ENCODE assay signal across 13 cellular contexts in genomic region chr17:1905190-1905919, GRCh38.
DNase-seq lines count a peak whose midpoint lies in the region; ATAC-seq and TF ChIP-seq lines count a peak whose summit lies in the region.
"Had no signal": no experiment of that assay in that cellular context is flagged by ENCODE, and none has a peak within 500 bp of the region (broad histone marks: within the 10 kb centered on the region; RNA-seq: fewer than 3 reads in every experiment).

No MANE protein-coding gene starts in this region.

- no peaks in the 10 kb centered on the region for H3K36me3 ChIP-seq in cardiac muscle cell
- H3K36me3 ChIP-seq: gastrocnemius medialis, ovary had no signal

- no peaks in the 10 kb centered on the region for H3K36me3 Mint-ChIP-seq in activated T-helper 2 cell treated with anti-CD3 and anti-CD28 coated beads, Interferon-gamma antibody, Interleukin-2, Interleukin-4, amounts not matched to agents 10 μg/mL and 5 μg/mL and 100 μg/mL, durations not matched to agents 14 hours and 24 hours and 36 hours (ENCODE audit: low read depth)
- H3K36me3 Mint-ChIP-seq in T-cell: no peaks in the 10 kb centered on the region
- H3K36me3 Mint-ChIP-seq: activated naive CD4-positive, alpha-beta T cell treated with anti-CD3 and anti-CD28 coated beads, Interleukin-2, amount 50 U/mL, for 72 hours had no signal

- H3K4me1 ChIP-seq in cardiac muscle cell (ENCODE audit: low read depth): peaks cover 48% of the 10 kb centered on the region

- DNase-seq in Ammon's horn (ENCODE audit: low spot score): peak; percentile 38
- DNase-seq in NCI-H1436 treated with DMSO at 0.1 percent for 48 hours (lab: John Stamatoyannopoulos, UW): peak; percentile 86
- peak; percentile 83 for DNase-seq in NCI-H82 (lab: John Stamatoyannopoulos, UW)
- DNase-seq in cardiac muscle cell (ENCODE audit: low read depth in 1 of 2, low spot score in 1 of 2): peak in 1 of 2 donors; percentile 62
- no peak for DNase-seq in activated T-helper 2 cell treated with anti-CD3 and anti-CD28 coated beads, Interferon-gamma antibody, Interleukin-2, Interleukin-4, amounts not matched to agents 10 μg/mL and 5 μg/mL and 100 μg/mL, durations not matched to agents 14 hours and 24 hours and 36 hours (ENCODE audit: low spot score)
- DNase-seq in activated effector memory CD4-positive, alpha-beta T cell treated with Interleukin-2 at 50 U/mL for 16 hours: no peak
- DNase-seq in T-cell: no peak
- DNase-seq in UCSD-AML1 (lab: John Stamatoyannopoulos, UW; ENCODE audit: unreplicated experiment): no peak
- DNase-seq: activated CD4-positive, alpha-beta T cell treated with anti-CD3 and anti-CD28 coated beads, Interleukin-2, amount 10 ng/mL, durations not matched to agents 7 days and 5 days; gastrocnemius medialis; ovary had no signal

- no peak overlapping the region for H3K4me3 Mint-ChIP-seq in activated T-helper 2 cell treated with anti-CD3 and anti-CD28 coated beads, Interferon-gamma antibody, Interleukin-2, Interleukin-4, amounts not matched to agents 10 μg/mL and 5 μg/mL and 100 μg/mL, durations not matched to agents 14 hours and 24 hours and 36 hours (ENCODE audit: low read depth)
- H3K4me3 Mint-ChIP-seq in T-cell: no peak overlapping the region
- H3K4me3 Mint-ChIP-seq: activated CD4-positive, alpha-beta T cell treated with anti-CD3 and anti-CD28 coated beads, Interleukin-2, amount 10 ng/mL, durations not matched to agents 7 days and 5 days had no signal

- peak overlapping the region; percentile 86 for H3K27ac ChIP-seq in cardiac muscle cell
- H3K27ac ChIP-seq: HL-60, ovary had no signal

- H3K27me3 Mint-ChIP-seq in activated T-helper 2 cell treated with anti-CD3 and anti-CD28 coated beads, Interferon-gamma antibody, Interleukin-2, Interleukin-4, amounts not matched to agents 10 μg/mL and 5 μg/mL and 100 μg/mL, durations not matched to agents 14 hours and 24 hours and 36 hours (ENCODE audit: low read depth): peaks cover 48% of the 10 kb centered on the region
- H3K27me3 Mint-ChIP-seq in T-cell: peaks cover 37 to 40% of the 10 kb centered on the region in 2 donors

- no peaks in the 10 kb centered on the region for H3K9me3 Mint-ChIP-seq in activated T-helper 2 cell treated with anti-CD3 and anti-CD28 coated beads, Interferon-gamma antibody, Interleukin-2, Interleukin-4, amounts not matched to agents 10 μg/mL and 5 μg/mL and 100 μg/mL, durations not matched to agents 14 hours and 24 hours and 36 hours
- H3K9me3 Mint-ChIP-seq in T-cell: no peaks in the 10 kb centered on the region
- H3K9me3 Mint-ChIP-seq: activated CD4-positive, alpha-beta T cell treated with anti-CD3 and anti-CD28 coated beads, Interleukin-2, amount 10 ng/mL, durations not matched to agents 7 days and 5 days; activated naive CD4-positive, alpha-beta T cell treated with anti-CD3 and anti-CD28 coated beads, Interleukin-2, amount 50 U/mL, for 72 hours had no signal

- intact Hi-C loops in activated T-helper 2 cell treated with anti-CD3 and anti-CD28 coated beads, Interferon-gamma antibody, Interleukin-2, Interleukin-4, amounts not matched to agents 10 μg/mL and 5 μg/mL and 100 μg/mL, durations not matched to agents 14 hours and 24 hours and 36 hours (cut with micrococcal nuclease): loop anchor here (10.0 kb wide), 1 partner anchor 89 kb away; no protein-coding TSS in a partner anchor

- peaks cover 2% of the 10 kb centered on the region for H3K4me1 Mint-ChIP-seq in activated T-helper 2 cell treated with anti-CD3 and anti-CD28 coated beads, Interferon-gamma antibody, Interleukin-2, Interleukin-4, amounts not matched to agents 10 μg/mL and 5 μg/mL and 100 μg/mL, durations not matched to agents 14 hours and 24 hours and 36 hours (ENCODE audit: low read depth)
- peaks cover 0 to 10% (median 10%) of the 10 kb centered on the region in 3 donors for H3K4me1 Mint-ChIP-seq in T-cell

- TF ChIP-seq CTCF in cardiac muscle cell (IDR thresholded peaks at IDR 0.05; ENCODE audit: low read depth, low read length): no peak

- CTCF ChIA-PET in T-cell (lab: Charles Lee): interaction anchor here (0.5 kb wide), 2 partner anchors 33 to 823 kb away, joined by 4 read pairs; no protein-coding TSS in a partner anchor

- peaks cover 7% of the 10 kb centered on the region for H3K27me3 ChIP-seq in cardiac muscle cell
- H3K27me3 ChIP-seq: ovary had no signal

- H3K27ac Mint-ChIP-seq in activated T-helper 2 cell treated with anti-CD3 and anti-CD28 coated beads, Interferon-gamma antibody, Interleukin-2, Interleukin-4, amounts not matched to agents 10 μg/mL and 5 μg/mL and 100 μg/mL, durations not matched to agents 14 hours and 24 hours and 36 hours: no peak overlapping the region
- no peak overlapping the region for H3K27ac Mint-ChIP-seq in T-cell
- H3K27ac Mint-ChIP-seq: activated CD4-positive, alpha-beta T cell treated with anti-CD3 and anti-CD28 coated beads, Interleukin-2, amount 10 ng/mL, durations not matched to agents 7 days and 5 days; activated naive CD4-positive, alpha-beta T cell treated with anti-CD3 and anti-CD28 coated beads, Interleukin-2, amount 50 U/mL, for 72 hours had no signal

- no peak overlapping the region for H3K4me3 ChIP-seq in cardiac muscle cell
- H3K4me3 ChIP-seq: gastrocnemius medialis, ovary had no signal

- ATAC-seq in T-cell (replicated peaks in 1 of 4): no peak
- ATAC-seq: activated naive CD4-positive, alpha-beta T cell treated with anti-CD3 and anti-CD28 coated beads, Interleukin-2, amount 50 U/mL, for 72 hours; gastrocnemius medialis had no signal

- H3K9me3 ChIP-seq in cardiac muscle cell (ENCODE audit: low read depth): no peaks in the 10 kb centered on the region
- H3K9me3 ChIP-seq: gastrocnemius medialis, ovary had no signal

- POLR2A ChIA-PET in T-cell (lab: Charles Lee): no interaction called here

Comparison
In these comparisons a context has a peak if more than half of its experiments do, and no peak if none do; other contexts are left out.
1. DNase-seq: peak in Ammon's horn (single experiment), NCI-H1436 treated with DMSO at 0.1 percent for 48 hours (single experiment) and NCI-H82 (single experiment); none in activated T-helper 2 cell treated with anti-CD3 and anti-CD28 coated beads, Interferon-gamma antibody, Interleukin-2, Interleukin-4, amounts not matched to agents 10 μg/mL and 5 μg/mL and 100 μg/mL, durations not matched to agents 14 hours and 24 hours and 36 hours (single experiment), activated effector memory CD4-positive, alpha-beta T cell treated with Interleukin-2 at 50 U/mL for 16 hours (single experiment), T-cell (0 of 34) and UCSD-AML1 (single experiment).